In genomic region chr10:97454330-97455036, GRCh38 we compare ENCODE assay signal across 8 cellular contexts. TPM values are rescaled to one million over a fixed set of nuclear protein-coding genes. Genes with fewer than 3 reads are reported as not detected.
A peak's percentile ranks its signal among the peaks of the same experiment; 100 is the strongest.
DNase-seq lines count a peak whose midpoint lies in the region; ATAC-seq lines count a peak whose summit lies in the region.
"Had no signal": no experiment of that assay in that cellular context is flagged by ENCODE, and none has a peak within 500 bp of the region (broad histone marks: within the 10 kb centered on the region; RNA-seq: fewer than 3 reads in every experiment).

No MANE protein-coding gene starts in this region.

- peak; percentile 29 for DNase-seq in M059J (ENCODE audit: low read depth)
- peak; percentile 42 for DNase-seq in activated T-cell treated with anti-CD3 and anti-CD28 coated beads, Interleukin-2, amount 50 U/mL, for 4 hours
- DNase-seq in fibroblast of peridontal ligament (ENCODE audit: extremely low read depth), result peak; percentile 64
- DNase-seq in stimulated activated CD4-positive, alpha-beta T cell treated with anti-CD3 and anti-CD28 coated beads, Interleukin-4, amount 100 ng/mL, for 24 hours, result peak; percentile 54
- DNase-seq in ACHN, result no peak
- DNase-seq: activated B cell treated with CpG ODN at 0.5 μM for 24 hours had no signal

- no peaks in the 10 kb centered on the region for H3K27me3 Mint-ChIP-seq in activated T-cell treated with anti-CD3 and anti-CD28 coated beads, Interleukin-2, amount 50 U/mL, for 4 hours (ENCODE audit: low read depth)
- H3K27me3 Mint-ChIP-seq: activated B cell treated with CpG ODN at 0.5 μM for 24 hours had no signal

- peak; percentile 84 to 86 for ATAC-seq in activated T-cell treated with anti-CD3 and anti-CD28 coated beads, Interleukin-2, amount 50 U/mL, for 4 hours
- ATAC-seq in HG03097 (IDR thresholded peaks at IDR 0.05; ENCODE audit: low FRiP score, unreplicated experiment) (no peak), GM21723 (IDR thresholded peaks at IDR 0.05; ENCODE audit: unreplicated experiment) (no peak)

- H3K9me3 Mint-ChIP-seq in activated T-cell treated with anti-CD3 and anti-CD28 coated beads, Interleukin-2, amount 50 U/mL, for 4 hours, result no peaks in the 10 kb centered on the region
- H3K9me3 Mint-ChIP-seq: activated B cell treated with CpG ODN at 0.5 μM for 24 hours had no signal

- peak overlapping the region; percentile 30 for H3K4me3 Mint-ChIP-seq in activated T-cell treated with anti-CD3 and anti-CD28 coated beads, Interleukin-2, amount 50 U/mL, for 4 hours
- H3K4me3 Mint-ChIP-seq: activated B cell treated with CpG ODN at 0.5 μM for 24 hours had no signal

- peaks cover 35% of the 10 kb centered on the region for H3K4me1 Mint-ChIP-seq in activated T-cell treated with anti-CD3 and anti-CD28 coated beads, Interleukin-2, amount 50 U/mL, for 4 hours (ENCODE audit: low read depth)

- in situ Hi-C loops in ACHN (cut with HindIII; ENCODE audit: low pct_ligation_motif_present, low pct_unique_long_range_greater_than_20kb, low sequenced_read_pairs), result no loop called here

- peaks cover 29% of the 10 kb centered on the region for H3K36me3 Mint-ChIP-seq in activated T-cell treated with anti-CD3 and anti-CD28 coated beads, Interleukin-2, amount 50 U/mL, for 4 hours (ENCODE audit: insufficient read depth)

RNA-seq across cellular contexts. Expression of gene ZDHHC16, which starts 8.5 kb away (rescaled TPM):
- 63.3 and 67.8 TPM in 2 replicates for total RNA-seq in M059J (2014; rRNA removed; shearing (Covaris generic))
- total RNA-seq in activated T-cell treated with anti-CD3 and anti-CD28 coated beads, Interleukin-2, amount 50 U/mL, for 4 hours, result 10 to 100 TPM; 54.3 to 62.9 (median 59.6) TPM

RNA-seq across cellular contexts. Expression of gene EXOSC1, which starts 8.7 kb away (rescaled TPM):
- 68.9 and 69.3 TPM in 2 replicates for total RNA-seq in M059J (2014; rRNA removed; shearing (Covaris generic))
- total RNA-seq in activated T-cell treated with anti-CD3 and anti-CD28 coated beads, Interleukin-2, amount 50 U/mL, for 4 hours, result 10 to 100 TPM; 60.3 to 72.2 (median 71.9) TPM

RNA-seq across cellular contexts. Expression of gene PGAM1, which starts 28.5 kb away (rescaled TPM):
- 949 and 1,198 TPM in 2 replicates for total RNA-seq in M059J (2014; rRNA removed; shearing (Covaris generic))
- 1,000 to 10,000 TPM; 1,128 to 1,173 (median 1,167) TPM for total RNA-seq in activated T-cell treated with anti-CD3 and anti-CD28 coated beads, Interleukin-2, amount 50 U/mL, for 4 hours

RNA-seq across cellular contexts. Expression of gene MMS19, which starts 43.7 kb away (rescaled TPM):
- total RNA-seq in M059J (2014; rRNA removed; shearing (Covaris generic)), result 68.0 and 71.8 TPM in 2 replicates
- 10 to 100 TPM; 77.3 to 87.5 (median 83.4) TPM for total RNA-seq in activated T-cell treated with anti-CD3 and anti-CD28 coated beads, Interleukin-2, amount 50 U/mL, for 4 hours

RNA-seq across cellular contexts. Expression of gene UBTD1, which starts 44.2 kb away (rescaled TPM):
- 21.8 and 40.5 TPM in 2 replicates for total RNA-seq in M059J (2014; rRNA removed; shearing (Covaris generic))
- total RNA-seq in activated T-cell treated with anti-CD3 and anti-CD28 coated beads, Interleukin-2, amount 50 U/mL, for 4 hours, result 1 to 10 TPM; 2.0 to 3.0 (median 2.8) TPM

Comparison
In these comparisons a context has a peak if more than half of its experiments do, and no peak if none do; other contexts are left out.
1. ATAC-seq: peak in activated T-cell treated with anti-CD3 and anti-CD28 coated beads, Interleukin-2, amount 50 U/mL, for 4 hours (2 of 2); none in HG03097 (single experiment) and GM21723 (single experiment).